ENCODE assay signal across 13 cellular contexts in the genomic region with DNA sequence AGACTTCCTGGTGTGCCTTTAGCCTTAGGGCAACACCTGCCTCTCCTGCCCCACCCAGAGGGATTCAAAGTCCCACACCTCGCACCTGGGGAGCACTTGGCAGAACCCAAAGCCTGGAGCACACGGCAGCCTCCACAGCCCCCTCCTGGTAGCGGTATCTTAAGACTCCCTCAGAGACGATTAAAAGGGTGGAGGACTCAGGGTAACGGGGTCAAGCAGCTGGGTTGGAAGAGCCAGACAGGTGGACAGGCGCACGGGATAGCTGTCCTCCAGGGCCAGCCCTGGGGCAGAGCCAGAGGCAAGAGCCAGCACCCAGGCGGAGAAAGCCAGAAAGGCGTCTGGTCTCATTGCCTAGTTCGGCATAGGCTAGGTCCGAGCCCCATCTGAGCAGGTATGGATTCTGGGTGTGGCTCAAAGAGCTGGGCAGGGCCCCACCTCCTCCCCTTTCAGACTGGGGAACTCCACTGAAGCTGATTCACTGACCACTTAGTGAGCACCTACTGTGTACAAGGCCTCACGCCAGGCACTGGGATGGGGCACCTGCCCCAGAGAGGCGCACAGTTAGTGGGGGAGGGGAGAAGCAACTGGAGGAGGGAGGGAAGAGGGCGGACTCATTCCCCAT. TPM values are rescaled to one million over a fixed set of nuclear protein-coding genes. Genes with fewer than 3 reads are reported as not detected.
A peak's percentile ranks its signal among the peaks of the same experiment; 100 is the strongest.
DNase-seq lines count a peak whose midpoint lies in the region; ATAC-seq and TF ChIP-seq lines count a peak whose summit lies in the region.
"Had no signal": no experiment of that assay in that cellular context is flagged by ENCODE, and none has a peak within 500 bp of the region (broad histone marks: within the 10 kb centered on the region; RNA-seq: fewer than 3 reads in every experiment).

No MANE protein-coding gene starts in this region.

- no peak for ATAC-seq in GM19452 (IDR thresholded peaks at IDR 0.05; ENCODE audit: unreplicated experiment)
- ATAC-seq: SK-N-SH treated with all-trans-retinoic acid at 6 μM for 48 hours had no signal

- in situ Hi-C loops in mammary epithelial cell (cut with MboI; ENCODE audit: low sequenced_read_pairs in 2 of 2) = no loop called here

- no peaks in the 10 kb centered on the region for H3K9me3 ChIP-seq in mammary epithelial cell (replicated peaks; ENCODE audit: insufficient read depth, low read length)
- no peaks in the 10 kb centered on the region for H3K9me3 ChIP-seq in breast epithelium

- H3K27me3 ChIP-seq in mammary epithelial cell (ENCODE audit: insufficient read depth, low read length) = no peaks in the 10 kb centered on the region
- no peaks in the 10 kb centered on the region for H3K27me3 ChIP-seq in breast epithelium

- TF ChIP-seq CTCF in mammary epithelial cell (conservative IDR thresholded peaks at IDR 0.05 in 1 of 2, IDR thresholded peaks at IDR 0.05 in 1 of 2; ENCODE audit: extremely low read depth in 1 of 2, insufficient read depth in 1 of 2, low read depth in 1 of 2, low read length in 2 of 2) (no peak), breast epithelium (IDR thresholded peaks at IDR 0.05) (no peak)

- no TSS peak for BruUV-seq in mammary epithelial cell (replicated peaks; lab: Mats Ljungman, UMichigan)

- intact Hi-C loops in mammary epithelial cell (cut with micrococcal nuclease) = no loop called here
- intact Hi-C loops in breast epithelium (cut with DNase I; ENCODE audit: low total_unique reads) = no loop called here

- H3K79me2 ChIP-seq in mammary epithelial cell (ENCODE audit: insufficient read depth, low read length) = no peaks in the 10 kb centered on the region
- H3K79me2 ChIP-seq: parathyroid adenoma had no signal

- dilution Hi-C loops in mammary epithelial cell (cut with HindIII; ENCODE audit: low sequenced_read_pairs) = no loop called here

- CTCF ChIA-PET in mammary epithelial cell (lab: Charles Lee; ENCODE audit: low non-redundant PET) = no interaction called here

- 89% methylated on average over 11 of the region's 14 CpGs for WGBS in mammary epithelial cell (ENCODE audit: low coverage, missing lambda C conversion rate)

- H3K36me3 ChIP-seq in mammary epithelial cell (ENCODE audit: insufficient read depth, low read length) (peaks cover 4% of the 10 kb centered on the region), breast epithelium (no peaks in the 10 kb centered on the region)

- no peak overlapping the region for H3K27ac ChIP-seq in mammary epithelial cell (ENCODE audit: insufficient read depth, low read depth, low read length)
- H3K27ac ChIP-seq in breast epithelium = no peak overlapping the region
- H3K27ac ChIP-seq: parathyroid adenoma, skin epidermis had no signal

- H3K4me3 ChIP-seq in mammary epithelial cell (replicated peaks in 1 of 3; ENCODE audit: insufficient read depth in 1 of 3, low read depth in 2 of 3, low read length in 3 of 3) (no peak overlapping the region), breast epithelium (no peak overlapping the region)
- H3K4me3 ChIP-seq: skin epidermis had no signal

- H2AFZ ChIP-seq in mammary epithelial cell (ENCODE audit: low read depth, low read length) = no peak overlapping the region
- H2AFZ ChIP-seq: parathyroid adenoma had no signal

- no peak overlapping the region for H3K4me2 ChIP-seq in mammary epithelial cell (ENCODE audit: insufficient read depth, low read depth, low read length)

- no peak for TF ChIP-seq POLR2A in breast epithelium (IDR thresholded peaks at IDR 0.05)

- H4K20me1 ChIP-seq in mammary epithelial cell (ENCODE audit: insufficient read depth, low read length) = no peaks in the 10 kb centered on the region

- peak; percentile 11 for DNase-seq in mammary epithelial cell
- DNase-seq in breast epithelium (ENCODE audit: low spot score in 2 of 2) = no peak
- peak; percentile 83 for DNase-seq in NCI-H748 (lab: John Stamatoyannopoulos, UW; ENCODE audit: unreplicated experiment)
- DNase-seq in islet precursor cell = peak; percentile 59
- DNase-seq in amniotic stem cell (lab: John Stamatoyannopoulos, UW) = no peak
- no peak for DNase-seq in GOT3 (lab: John Stamatoyannopoulos, UW)
- no peak for DNase-seq in AG08396 (ENCODE audit: low spot score)
- DNase-seq: KG1, NCI-H2171 had no signal

- H3K9ac ChIP-seq in mammary epithelial cell (ENCODE audit: insufficient read depth, low read length) = no peak overlapping the region
- H3K9ac ChIP-seq: parathyroid adenoma had no signal

- H3K4me1 ChIP-seq in mammary epithelial cell (ENCODE audit: insufficient read depth, low read length) (no peaks in the 10 kb centered on the region), breast epithelium (no peaks in the 10 kb centered on the region)
- H3K4me1 ChIP-seq: parathyroid adenoma had no signal

RNA-seq across cellular contexts. Expression of a gene that starts 55.0 kb away (rescaled TPM):
- total RNA-seq in mammary epithelial cell (100 to 1,000 TPM in 1 of 2 donors, 10 to 100 TPM in 1; 73.5 to 107 TPM), breast epithelium (10 to 100 TPM in 2 of 3 donors, 1 to 10 TPM in 1; 8.8 to 38.1 (median 17.4) TPM)
- polyA plus RNA-seq in mammary epithelial cell = 67.1 TPM
- 84.8 TPM for polyA minus RNA-seq in mammary epithelial cell

RNA-seq across cellular contexts. Expression of a gene that starts 58.5 kb away (rescaled TPM):
- 100 to 1,000 TPM in 1 of 2 donors, 10 to 100 TPM in 1; 79.2 to 202 TPM for total RNA-seq in mammary epithelial cell
- 190 TPM for polyA plus RNA-seq in mammary epithelial cell
- polyA minus RNA-seq in mammary epithelial cell = 217 TPM
- 10 to 100 TPM; 22.0 to 49.2 (median 44.6) TPM for total RNA-seq in breast epithelium

Comparison
In these comparisons a context has a peak if more than half of its experiments do, and no peak if none do; other contexts are left out.
1. DNase-seq: peak in mammary epithelial cell (single experiment), NCI-H748 (single experiment) and islet precursor cell (single experiment); none in breast epithelium (0 of 2), amniotic stem cell (single experiment), GOT3 (single experiment) and AG08396 (single experiment).